Comparison of ENCODE assay signal across 8 cellular contexts in the genomic region with DNA sequence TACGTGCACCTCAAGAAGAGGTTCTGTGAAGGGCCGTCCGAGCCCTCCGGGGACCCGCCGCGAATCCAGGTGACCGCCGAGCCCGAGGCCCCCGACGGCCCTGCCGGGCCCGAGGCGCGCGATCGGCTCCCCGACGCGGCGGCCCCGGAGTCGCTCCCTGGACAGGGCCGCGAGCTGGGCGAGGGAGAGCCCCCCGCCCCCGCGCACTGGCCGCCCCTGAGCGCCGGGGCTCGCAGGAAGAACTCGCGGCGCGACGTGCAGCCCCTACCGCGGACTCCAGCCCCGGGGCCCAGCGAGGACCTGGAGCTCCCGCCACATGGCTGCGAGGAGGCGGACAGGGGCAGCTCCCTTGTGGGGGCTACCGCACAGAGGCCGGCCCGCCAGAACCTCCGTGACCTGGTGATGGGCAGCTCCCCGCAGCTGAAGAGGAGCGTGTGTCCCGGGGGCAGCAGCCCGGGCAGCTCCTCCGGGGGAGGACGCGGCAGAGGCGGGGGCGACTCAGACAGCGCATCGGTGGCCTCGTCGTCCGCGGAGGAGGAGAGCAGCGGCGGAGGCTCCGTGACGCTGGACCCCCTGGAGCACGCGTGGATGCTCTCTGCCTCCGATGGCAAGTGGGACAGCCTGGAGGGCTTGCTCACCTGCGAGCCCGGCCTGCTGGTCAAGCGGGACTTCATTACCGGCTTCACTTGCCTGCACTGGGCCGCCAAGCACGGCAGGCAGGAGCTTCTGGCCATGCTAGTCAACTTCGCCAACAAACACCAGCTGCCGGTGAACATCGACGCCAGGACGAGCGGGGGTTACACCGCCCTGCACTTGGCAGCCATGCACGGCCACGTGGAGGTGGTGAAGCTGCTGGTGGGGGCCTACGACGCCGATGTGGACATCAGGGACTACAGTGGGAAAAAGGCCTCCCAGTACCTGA. TPM values are rescaled to one million over a fixed set of nuclear protein-coding genes. Genes with fewer than 3 reads are reported as not detected.
DNase-seq lines count a peak whose midpoint lies in the region; ATAC-seq, FAIRE-seq and TF ChIP-seq lines count a peak whose summit lies in the region.

No MANE protein-coding gene starts in this region.

- peak overlapping the region; percentile 96 for H3K4me3 Mint-ChIP-seq in MCF 10A (ENCODE audit: unreplicated experiment)

- ATAC-seq in HepG2 (peak; percentile 8), upper lobe of left lung (ENCODE audit: low FRiP score in 2 of 2) (no peak), HG03175 (IDR thresholded peaks at IDR 0.05; ENCODE audit: unreplicated experiment) (no peak)

- 2% methylated on average over 35 of the region's 90 CpGs for WGBS in HepG2 (ENCODE audit: low lambda C conversion rate)
- WGBS in upper lobe of left lung, 2 donors = 22 to 27% methylated on average over 3 to 50 of the region's 90 CpGs

- H3K4me1 ChIP-seq in HepG2 (ENCODE audit: insufficient read depth, low read length) (peaks cover 54% of the 10 kb centered on the region), upper lobe of left lung (peaks cover 20 to 48% (median 25%) of the 10 kb centered on the region in 4 donors)

- H3K36me3 ChIP-seq in HepG2 (replicated peaks in 1 of 2; ENCODE audit: control insufficient read depth in 1 of 2, insufficient read depth in 2 of 2, low read length in 2 of 2) = no peaks in the 10 kb centered on the region; a peak in 1 of 5 replicates
- no peaks in the 10 kb centered on the region for H3K36me3 ChIP-seq in upper lobe of left lung

- BruUV-seq in MCF 10A (replicated peaks; lab: Mats Ljungman, UMichigan) (no TSS peak), HepG2 (replicated peaks; lab: Mats Ljungman, UMichigan) (no TSS peak)

- no peak for TF ChIP-seq CTCF in MCF 10A (IDR thresholded peaks at IDR 0.05; ENCODE audit: unreplicated experiment)
- TF ChIP-seq CTCF in HepG2 (CRISPR knock-in tag; IDR thresholded peaks at IDR 0.05) = 0 out of 2 replicates have a peak, but pooled peaks have one; percentile 7
- no peak for TF ChIP-seq CTCF in upper lobe of left lung (IDR thresholded peaks at IDR 0.05)

- H3K4me1 Mint-ChIP-seq in MCF 10A (ENCODE audit: insufficient read depth, unreplicated experiment) = peaks cover 7% of the 10 kb centered on the region

- H3K4me3 ChIP-seq in HepG2 (replicated peaks in 1 of 3; ENCODE audit: insufficient read depth in 1 of 3, low read depth in 2 of 3, low read length in 3 of 3) = peak overlapping the region; percentile 67 to 94 (median 80)
- H3K4me3 ChIP-seq in upper lobe of left lung = peak overlapping the region; percentile 61 to 81 (median 70)

- POLR2A ChIA-PET in MCF 10A (lab: Yijun Ruan, JAX) (interaction anchor here (0.6 to 6.1 kb wide), 23 partner anchors 8 to 642 kb away, joined by 3 to 168 read pairs (median 4); no protein-coding TSS in a partner anchor), HepG2 (lab: Yijun Ruan, JAX) (interaction anchor here (0.8 to 5.1 kb wide), 22 partner anchors 8 to 99 kb away, joined by 3 to 132 read pairs (median 12); no protein-coding TSS in a partner anchor)

- 0 out of 2 replicates have a peak, but pooled peaks have one; percentile 0 for TF ChIP-seq RAD21 in HepG2 (CRISPR knock-in tag; IDR thresholded peaks at IDR 0.05)

- H3K9me3 ChIP-seq in HepG2 (ENCODE audit: low read length) = no peaks in the 10 kb centered on the region
- no peaks in the 10 kb centered on the region for H3K9me3 ChIP-seq in upper lobe of left lung

- no peak; a peak in 1 of 4 replicates for TF ChIP-seq POLR2A in HepG2 (IDR thresholded peaks at IDR 0.05; ENCODE audit: insufficient read depth in 1 of 2, low read depth in 2 of 2, low read length in 2 of 2)
- TF ChIP-seq POLR2A in upper lobe of left lung (IDR thresholded peaks at IDR 0.05) = no peak

- H3K27ac Mint-ChIP-seq in MCF 10A (ENCODE audit: low read depth, unreplicated experiment) = peak overlapping the region; percentile 89

- no peak for TF ChIP-seq EP300 in HepG2 (IDR thresholded peaks at IDR 0.05; ENCODE audit: low read depth in 2 of 2, low read length in 2 of 2)
- TF ChIP-seq EP300 in HepG2 (CRISPR knock-in tag; IDR thresholded peaks at IDR 0.05; ENCODE audit: borderline replicate concordance) = no peak; the same call in 1 of the 2 replicates
- TF ChIP-seq EP300 in upper lobe of left lung (IDR thresholded peaks at IDR 0.05) = no peak

- DNase-seq in stimulated activated CD4-positive, alpha-beta T cell treated with anti-CD3 and anti-CD28 coated beads, Interleukin-15, amount 100 ng/mL, for 24 hours = peak; percentile 10
- no peak for DNase-seq in stimulated activated CD4-positive, alpha-beta T cell treated with anti-CD3 and anti-CD28 coated beads, Interleukin-4, amount 100 ng/mL, for 24 hours
- DNase-seq in MCF 10A (ENCODE audit: unreplicated experiment) = peak; percentile 34
- DNase-seq in HepG2 (ENCODE audit: low spot score) = no peak
- DNase-seq in upper lobe of left lung = no peak
- DNase-seq in medulla oblongata (ENCODE audit: extremely low spot score) = no peak
- no peak for DNase-seq in amniotic stem cell (lab: John Stamatoyannopoulos, UW)

- H3K27ac ChIP-seq in HepG2 (ENCODE audit: extremely low read length, insufficient read depth, low read length) = peak overlapping the region; percentile 88
- peak overlapping the region; percentile 96 to 99 (median 98) for H3K27ac ChIP-seq in upper lobe of left lung

- H3K9me3 Mint-ChIP-seq in MCF 10A (ENCODE audit: unreplicated experiment) = no peaks in the 10 kb centered on the region

- FAIRE-seq in HepG2 (lab: Jason Lieb, UNC) = no peak

- H3K4me2 ChIP-seq in HepG2 (ENCODE audit: low read depth, low read length) = peak overlapping the region; percentile 83

- CTCF ChIA-PET in MCF 10A (lab: Yijun Ruan, JAX) = interaction anchor here (0.6 to 3.0 kb wide), 11 partner anchors 9 to 121 kb away, joined by 3 to 10 read pairs (median 3); no protein-coding TSS in a partner anchor
- CTCF ChIA-PET in HepG2 (lab: Yijun Ruan, JAX; ENCODE audit: low intra/inter-chr PET ratio, low total read pairs) = interaction anchor here (0.8 to 1.4 kb wide), 2 partner anchors 100 to 121 kb away, joined by 5 to 6 read pairs; no protein-coding TSS in a partner anchor

- H2AFZ ChIP-seq in HepG2 (ENCODE audit: low read length) = no peak overlapping the region

- H4K20me1 ChIP-seq in HepG2 (ENCODE audit: insufficient read depth, low read length) = peaks cover 41% of the 10 kb centered on the region

- intact Hi-C loops in MCF 10A (cut with micrococcal nuclease) = loop anchor here (1.0 to 5.0 kb wide), 4 partner anchors 11 to 100 kb away; no protein-coding TSS in a partner anchor
- intact Hi-C loops in HepG2 (cut with micrococcal nuclease; ENCODE audit: unreplicated experiment) = loop anchor here (1.0 to 2.0 kb wide), 4 partner anchors 29 to 100 kb away; no protein-coding TSS in a partner anchor

- H3K36me3 Mint-ChIP-seq in MCF 10A (ENCODE audit: insufficient read depth, unreplicated experiment) = peaks cover 16% of the 10 kb centered on the region

- H3K27me3 ChIP-seq in HepG2 (ENCODE audit: control insufficient read depth in 1 of 2, insufficient read depth in 2 of 2, low read length in 2 of 2) (no peaks in the 10 kb centered on the region; a peak in 1 of 5 replicates), upper lobe of left lung (peaks cover 0 to 14% (median 0%) of the 10 kb centered on the region in 4 donors)

- peak overlapping the region; percentile 89 for H3K9ac ChIP-seq in HepG2 (ENCODE audit: insufficient read depth, low read depth, low read length)

- H3K79me2 ChIP-seq in HepG2 (ENCODE audit: insufficient read depth, low read length) = peaks cover 86% of the 10 kb centered on the region

- no peaks in the 10 kb centered on the region for H3K27me3 Mint-ChIP-seq in MCF 10A (ENCODE audit: insufficient read depth, unreplicated experiment)

- in situ Hi-C loops in HepG2 (cut with HindIII; ENCODE audit: extremely low pct_ligation_motif_present, low pct_unique_long_range_greater_than_20kb) = loop anchor here (5.0 kb wide), 1 partner anchor 47 kb away; no protein-coding TSS in a partner anchor

RNA-seq across cellular contexts. Expression of gene SOWAHC, which starts 0.8 kb away (rescaled TPM):
- total RNA-seq in MCF 10A (2022) = 25.6 and 35.3 TPM in 2 replicates
- 22.5 and 24.7 TPM in 2 replicates for total RNA-seq in HepG2 (2016; rRNA removed; fragmentation: Illumina TruSeq; extraction: Trizol)
- total RNA-seq in HepG2 (2016; cell fraction: cytosol; rRNA removed; fragmentation: Illumina TruSeq; extraction: Trizol; ENCODE audit: low read depth) = 2.8 and 3.4 TPM in 2 replicates
- 23.3 TPM in 2 replicates for total RNA-seq in HepG2 (2016; cell fraction: insoluble cytoplasmic fraction; rRNA removed; fragmentation: Illumina TruSeq; extraction: Trizol)
- total RNA-seq in HepG2 (2016; cell fraction: membrane; rRNA removed; fragmentation: Illumina TruSeq; extraction: Trizol) = 18.1 and 21.3 TPM in 2 replicates
- 15.8 TPM in 2 replicates for total RNA-seq in HepG2 (2016; cell fraction: nucleus; rRNA removed; fragmentation: Illumina TruSeq; extraction: Trizol)
- polyA plus RNA-seq in HepG2 (2011; rRNA removed) = 21.2 and 21.4 TPM in 2 replicates
- polyA plus RNA-seq in HepG2 (2011; cell fraction: cytosol; rRNA removed) = 16.7 and 19.2 TPM in 2 replicates
- 9.7 and 10.8 TPM in 2 replicates for polyA plus RNA-seq in HepG2 (2011; cell fraction: nucleus; rRNA removed)
- 35.4 and 36.3 TPM in 2 replicates for polyA plus RNA-seq in HepG2 (2012)
- 2.6 and 2.8 TPM in 2 replicates for polyA plus RNA-seq in HepG2 (2016; cell fraction: cytosol; fragmentation: Illumina TruSeq; extraction: Trizol; ENCODE audit: low read depth)
- 30.8 and 30.9 TPM in 2 replicates for polyA plus RNA-seq in HepG2 (2016; cell fraction: insoluble cytoplasmic fraction; fragmentation: Illumina TruSeq; extraction: Trizol; ENCODE audit: low read depth)
- 12.6 and 14.5 TPM in 2 replicates for polyA plus RNA-seq in HepG2 (2016; cell fraction: membrane; fragmentation: Illumina TruSeq; extraction: Trizol; ENCODE audit: low read depth)
- 25.4 and 26.3 TPM in 2 replicates for polyA plus RNA-seq in HepG2 (2016; cell fraction: nucleus; fragmentation: Illumina TruSeq; extraction: Trizol; ENCODE audit: insufficient read depth, low read depth)
- 8.3 and 28.5 TPM in 2 replicates for polyA minus RNA-seq in HepG2 (2011; rRNA and poly(A)+ RNA removed; ENCODE audit: low replicate concordance)
- polyA minus RNA-seq in HepG2 (2011; cell fraction: cytosol; rRNA and poly(A)+ RNA removed) = 31.9 and 34.1 TPM in 2 replicates
- polyA minus RNA-seq in HepG2 (2011; cell fraction: nucleus; rRNA and poly(A)+ RNA removed) = 15.5 and 17.7 TPM in 2 replicates
- total RNA-seq in upper lobe of left lung = 10 to 100 TPM; 17.8 to 30.7 (median 24.7) TPM

RNA-seq across cellular contexts. Expression of gene SEPTIN10, which starts 1.2 kb away (rescaled TPM):
- total RNA-seq in MCF 10A (2022) = 78.9 and 105 TPM in 2 replicates
- total RNA-seq in HepG2 (2016; rRNA removed; fragmentation: Illumina TruSeq; extraction: Trizol) = 67.5 and 99.8 TPM in 2 replicates
- total RNA-seq in HepG2 (2016; cell fraction: cytosol; rRNA removed; fragmentation: Illumina TruSeq; extraction: Trizol; ENCODE audit: low read depth) = 127 and 147 TPM in 2 replicates
- total RNA-seq in HepG2 (2016; cell fraction: insoluble cytoplasmic fraction; rRNA removed; fragmentation: Illumina TruSeq; extraction: Trizol) = 68.9 and 96.4 TPM in 2 replicates
- 82.3 and 91.0 TPM in 2 replicates for total RNA-seq in HepG2 (2016; cell fraction: membrane; rRNA removed; fragmentation: Illumina TruSeq; extraction: Trizol)
- total RNA-seq in HepG2 (2016; cell fraction: nucleus; rRNA removed; fragmentation: Illumina TruSeq; extraction: Trizol) = 59.8 and 61.0 TPM in 2 replicates
- 40.3 and 45.8 TPM in 2 replicates for polyA plus RNA-seq in HepG2 (2011; rRNA removed)
- 21.7 and 32.6 TPM in 2 replicates for polyA plus RNA-seq in HepG2 (2011; cell fraction: cytosol; rRNA removed)
- 33.2 and 41.7 TPM in 2 replicates for polyA plus RNA-seq in HepG2 (2011; cell fraction: nucleus; rRNA removed)
- polyA plus RNA-seq in HepG2 (2012) = 73.2 and 109 TPM in 2 replicates
- polyA plus RNA-seq in HepG2 (2016; cell fraction: cytosol; fragmentation: Illumina TruSeq; extraction: Trizol; ENCODE audit: low read depth) = 13.9 and 14.1 TPM in 2 replicates
- 101 and 102 TPM in 2 replicates for polyA plus RNA-seq in HepG2 (2016; cell fraction: insoluble cytoplasmic fraction; fragmentation: Illumina TruSeq; extraction: Trizol; ENCODE audit: low read depth)
- 27.0 and 27.3 TPM in 2 replicates for polyA plus RNA-seq in HepG2 (2016; cell fraction: membrane; fragmentation: Illumina TruSeq; extraction: Trizol; ENCODE audit: low read depth)
- polyA plus RNA-seq in HepG2 (2016; cell fraction: nucleus; fragmentation: Illumina TruSeq; extraction: Trizol; ENCODE audit: insufficient read depth, low read depth) = 55.0 TPM in 2 replicates
- polyA minus RNA-seq in HepG2 (2011; rRNA and poly(A)+ RNA removed; ENCODE audit: low replicate concordance) = 19.0 and 33.7 TPM in 2 replicates
- 67.6 and 75.0 TPM in 2 replicates for polyA minus RNA-seq in HepG2 (2011; cell fraction: cytosol; rRNA and poly(A)+ RNA removed)
- polyA minus RNA-seq in HepG2 (2011; cell fraction: nucleus; rRNA and poly(A)+ RNA removed) = 90.5 and 106 TPM in 2 replicates
- total RNA-seq in upper lobe of left lung = 100 to 1,000 TPM in 1 of 6 donors, 10 to 100 TPM in 5; 60.8 to 135 (median 88.5) TPM

Comparison
In these comparisons a context has a peak if more than half of its experiments do, and no peak if none do; other contexts are left out.
1. DNase-seq: peak in stimulated activated CD4-positive, alpha-beta T cell treated with anti-CD3 and anti-CD28 coated beads, Interleukin-15, amount 100 ng/mL, for 24 hours (single experiment) and MCF 10A (single experiment); none in stimulated activated CD4-positive, alpha-beta T cell treated with anti-CD3 and anti-CD28 coated beads, Interleukin-4, amount 100 ng/mL, for 24 hours (single experiment), HepG2 (single experiment), upper lobe of left lung (0 of 2), medulla oblongata (single experiment) and amniotic stem cell (single experiment).